Comparison of ENCODE assay signal across 17 cellular contexts in the genomic region with DNA sequence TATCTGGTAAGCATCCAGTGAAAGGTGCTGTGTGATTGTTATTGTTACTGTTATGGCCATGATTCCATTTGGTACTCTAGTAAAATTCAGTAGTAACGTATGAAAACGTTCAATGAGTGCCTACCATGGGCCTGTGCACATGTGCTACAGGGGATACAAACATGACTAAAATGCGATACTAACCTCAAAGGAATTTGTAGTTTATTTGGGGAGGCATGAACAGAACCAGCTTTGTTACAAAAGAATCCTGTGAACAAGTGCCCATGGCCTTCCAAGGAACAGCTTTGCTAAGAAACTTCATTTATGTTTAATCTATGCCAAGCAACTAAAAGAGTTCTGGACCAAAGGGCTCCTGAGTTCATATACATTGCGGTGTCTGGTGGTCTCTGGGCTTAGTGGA. TPM values are rescaled to one million over a fixed set of nuclear protein-coding genes. Genes with fewer than 3 reads are reported as not detected.
"Had no signal": no experiment of that assay in that cellular context is flagged by ENCODE, and none has a peak within 500 bp of the region (broad histone marks: within the 10 kb centered on the region; RNA-seq: fewer than 3 reads in every experiment).

No MANE protein-coding gene starts in this region.

- H3K36me3 Mint-ChIP-seq: activated naive CD8-positive, alpha-beta T cell treated with anti-CD3 and anti-CD28 coated beads for 36 hours had no signal

- H3K4me3 Mint-ChIP-seq: activated naive CD8-positive, alpha-beta T cell treated with anti-CD3 and anti-CD28 coated beads for 36 hours; neural crest cell; stimulated activated naive CD8-positive, alpha-beta T cell treated with anti-CD3 and anti-CD28 coated beads, Interleukin-15, amount 100 ng/mL, for 72 hours had no signal

- H3K4me1 ChIP-seq: esophagus muscularis mucosa, gastroesophageal sphincter, left ventricle myocardium inferior, pancreas, testis had no signal

- H3K36me3 ChIP-seq: esophagus muscularis mucosa, gastroesophageal sphincter, left ventricle myocardium inferior, pancreas had no signal

- H3K27me3 Mint-ChIP-seq: activated naive CD8-positive, alpha-beta T cell treated with anti-CD3 and anti-CD28 coated beads for 36 hours; stimulated activated naive CD8-positive, alpha-beta T cell treated with anti-CD3 and anti-CD28 coated beads, Interleukin-15, amount 100 ng/mL, for 72 hours had no signal

- FAIRE-seq: kidney, pancreas had no signal

- H3K27me3 ChIP-seq: esophagus muscularis mucosa, gastroesophageal sphincter, pancreas, testis had no signal

- DNase-seq: activated gamma-delta T cell treated with Interleukin-2 at 50 U/mL for 16 hours; activated naive CD8-positive, alpha-beta T cell treated with anti-CD3 and anti-CD28 coated beads for 36 hours; activated T-cell treated with anti-CD3 and anti-CD28 coated beads, Interleukin-2, amount 50 U/mL, for 48 hours; anterior cingulate cortex; kidney; left ventricle myocardium inferior; mesenchymal stem cell; pancreas; retina; stimulated activated CD4-positive, alpha-beta T cell treated with anti-CD3 and anti-CD28 coated beads, Interleukin-15, amount 100 ng/mL, for 24 hours; stimulated activated CD4-positive, alpha-beta T cell treated with anti-CD3 and anti-CD28 coated beads, Interleukin-4, amount 100 ng/mL, for 4 hours; stimulated activated naive CD8-positive, alpha-beta T cell treated with anti-CD3 and anti-CD28 coated beads, Interleukin-15, amount 100 ng/mL, for 72 hours; testis had no signal

- H3K4me1 Mint-ChIP-seq: activated naive CD8-positive, alpha-beta T cell treated with anti-CD3 and anti-CD28 coated beads for 36 hours; neural crest cell; stimulated activated naive CD8-positive, alpha-beta T cell treated with anti-CD3 and anti-CD28 coated beads, Interleukin-15, amount 100 ng/mL, for 72 hours had no signal

- H3K27ac Mint-ChIP-seq: activated naive CD8-positive, alpha-beta T cell treated with anti-CD3 and anti-CD28 coated beads for 36 hours; stimulated activated naive CD8-positive, alpha-beta T cell treated with anti-CD3 and anti-CD28 coated beads, Interleukin-15, amount 100 ng/mL, for 72 hours had no signal

- H3K27ac ChIP-seq: esophagus muscularis mucosa, gastroesophageal sphincter, left ventricle myocardium inferior, pancreas, testis had no signal

- H3K9me3 ChIP-seq: esophagus muscularis mucosa, gastroesophageal sphincter, left ventricle myocardium inferior, pancreas, testis had no signal

- H3K4me3 ChIP-seq: esophagus muscularis mucosa, gastroesophageal sphincter, left ventricle myocardium inferior, pancreas, testis had no signal

- H3K9me3 Mint-ChIP-seq: activated naive CD8-positive, alpha-beta T cell treated with anti-CD3 and anti-CD28 coated beads for 36 hours; stimulated activated naive CD8-positive, alpha-beta T cell treated with anti-CD3 and anti-CD28 coated beads, Interleukin-15, amount 100 ng/mL, for 72 hours had no signal

RNA-seq across cellular contexts. Expression of a gene that starts 28.7 kb away (rescaled TPM):
- total RNA-seq: activated naive CD8-positive, alpha-beta T cell treated with anti-CD3 and anti-CD28 coated beads for 36 hours; T-helper 2 cell treated with Interferon-gamma antibody and Interleukin-4, amounts not matched to agents 100 ng/mL and 5 ng/mL, for 36 hours had no signal
